Comparison of ENCODE assay signal across 11 cellular contexts in the genomic region with DNA sequence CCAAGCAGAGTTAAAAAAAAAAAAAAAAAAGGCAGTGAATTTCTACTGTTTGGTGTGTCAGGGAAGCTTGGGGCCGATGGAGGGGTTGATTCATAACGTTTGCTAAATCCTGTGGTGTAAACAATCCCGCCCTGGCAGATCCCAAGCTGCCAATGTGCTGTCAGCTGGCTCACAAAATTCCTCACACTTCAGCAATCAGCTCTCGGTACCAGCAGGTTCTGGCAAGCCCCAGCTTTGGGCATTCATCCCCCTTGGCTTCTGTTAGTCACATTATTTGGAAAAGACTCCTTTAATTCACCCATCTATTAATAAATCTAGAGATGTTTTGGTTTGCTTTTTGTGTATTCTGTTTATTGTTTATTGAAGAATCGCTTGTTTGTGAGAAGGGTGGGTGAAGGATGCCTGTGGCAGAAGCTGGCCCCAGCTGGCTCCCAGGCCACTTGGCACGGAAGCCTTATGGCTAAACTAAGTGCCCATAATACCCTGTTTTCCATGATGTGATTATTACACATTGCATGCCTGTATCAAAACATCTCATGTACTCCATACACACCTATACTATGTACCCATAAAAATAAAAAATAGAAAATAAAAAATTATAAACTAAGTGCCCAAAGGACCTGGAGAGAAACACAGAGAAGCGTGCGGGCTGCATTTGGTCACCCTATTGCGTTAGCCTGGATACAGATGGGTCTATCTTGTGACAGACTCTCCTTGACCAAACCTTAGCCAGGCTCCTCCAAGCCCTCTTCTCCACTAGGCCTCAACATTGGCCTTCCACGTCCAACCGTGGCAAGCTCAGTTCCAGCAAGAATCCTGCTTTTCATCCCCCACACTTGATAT.
DNase-seq lines count a peak whose midpoint lies in the region; ATAC-seq and TF ChIP-seq lines count a peak whose summit lies in the region.
"Had no signal": no experiment of that assay in that cellular context is flagged by ENCODE, and none has a peak within 500 bp of the region (broad histone marks: within the 10 kb centered on the region; RNA-seq: fewer than 3 reads in every experiment).

No MANE protein-coding gene starts in this region.

- H3K27me3 Mint-ChIP-seq in CD8-positive, alpha-beta memory T cell: peaks cover 0 to 2% of the 10 kb centered on the region in 2 donors

- H3K27ac Mint-ChIP-seq in CD8-positive, alpha-beta memory T cell: no peak overlapping the region

- peaks cover 0 to 3% (median 0%) of the 10 kb centered on the region in 5 donors for H3K9me3 Mint-ChIP-seq in CD8-positive, alpha-beta memory T cell

- no peak overlapping the region for H3K4me3 Mint-ChIP-seq in CD8-positive, alpha-beta memory T cell

- H3K4me1 ChIP-seq in CD8-positive, alpha-beta memory T cell (ENCODE audit: insufficient read depth, low read length): no peaks in the 10 kb centered on the region
- H3K4me1 ChIP-seq in colonic mucosa: no peaks in the 10 kb centered on the region

- no peak overlapping the region for H3K27ac ChIP-seq in CD8-positive, alpha-beta memory T cell (ENCODE audit: low read depth, low read length)
- H3K27ac ChIP-seq in colonic mucosa: no peak overlapping the region

- no peak overlapping the region for H3K9ac ChIP-seq in colonic mucosa (ENCODE audit: low read depth in 2 of 2, low read length in 2 of 2)

- TF ChIP-seq CTCF in colonic mucosa (IDR thresholded peaks at IDR 0.05): no peak

- intact Hi-C loops in colonic mucosa (cut with DNase I): no loop called here

- no peaks in the 10 kb centered on the region for H3K9me3 ChIP-seq in CD8-positive, alpha-beta memory T cell (ENCODE audit: low read length)
- H3K9me3 ChIP-seq in colonic mucosa: no peaks in the 10 kb centered on the region

- ATAC-seq in HG03378 (IDR thresholded peaks at IDR 0.05; ENCODE audit: unreplicated experiment): no peak

- no peaks in the 10 kb centered on the region for H3K4me1 Mint-ChIP-seq in CD8-positive, alpha-beta memory T cell

- DNase-seq in HCEC 1CT (peak; percentile 89), cerebellum (ENCODE audit: low spot score) (peak; percentile 86), iris pigment epithelial cell (ENCODE audit: low read depth) (peak; percentile 83), stromal cell of bone marrow (ENCODE audit: low read depth) (peak; percentile 82), colonic mucosa (no peak), NOMO-1 treated with DMSO at 0.1 percent for 48 hours (lab: John Stamatoyannopoulos, UW; ENCODE audit: unreplicated experiment) (no peak)
- no peak for DNase-seq in CD8-positive, alpha-beta memory T cell
- DNase-seq: dermis blood vessel endothelial cell, GDM1, NCI-H2029 treated with DMSO at 0.1 percent for 48 hours had no signal

- CTCF ChIA-PET in CD8-positive, alpha-beta memory T cell (lab: Charles Lee): interaction anchor here (0.7 kb wide), 1 partner anchor 15 kb away, joined by 3 read pairs; no protein-coding TSS in a partner anchor

- H3K36me3 ChIP-seq in CD8-positive, alpha-beta memory T cell (ENCODE audit: insufficient read depth, low read length): no peaks in the 10 kb centered on the region
- no peaks in the 10 kb centered on the region for H3K36me3 ChIP-seq in colonic mucosa

- POLR2A ChIA-PET in CD8-positive, alpha-beta memory T cell (lab: Charles Lee): no interaction called here

- no peaks in the 10 kb centered on the region for H3K36me3 Mint-ChIP-seq in CD8-positive, alpha-beta memory T cell

- H3K27me3 ChIP-seq in CD8-positive, alpha-beta memory T cell (ENCODE audit: insufficient read depth, low read length, poor library complexity, severe bottlenecking): no peaks in the 10 kb centered on the region
- H3K27me3 ChIP-seq in colonic mucosa: no peaks in the 10 kb centered on the region

- H3K4me3 ChIP-seq in CD8-positive, alpha-beta memory T cell (ENCODE audit: low read length): no peak overlapping the region
- no peak overlapping the region for H3K4me3 ChIP-seq in colonic mucosa

Comparison
In these comparisons a context has a peak if more than half of its experiments do, and no peak if none do; other contexts are left out.
1. DNase-seq: peak in HCEC 1CT (single experiment), cerebellum (single experiment), iris pigment epithelial cell (single experiment) and stromal cell of bone marrow (single experiment); none in CD8-positive, alpha-beta memory T cell (0 of 5), colonic mucosa (single experiment) and NOMO-1 treated with DMSO at 0.1 percent for 48 hours (single experiment).